ENCODE assay signal across 10 cellular contexts in the genomic region with DNA sequence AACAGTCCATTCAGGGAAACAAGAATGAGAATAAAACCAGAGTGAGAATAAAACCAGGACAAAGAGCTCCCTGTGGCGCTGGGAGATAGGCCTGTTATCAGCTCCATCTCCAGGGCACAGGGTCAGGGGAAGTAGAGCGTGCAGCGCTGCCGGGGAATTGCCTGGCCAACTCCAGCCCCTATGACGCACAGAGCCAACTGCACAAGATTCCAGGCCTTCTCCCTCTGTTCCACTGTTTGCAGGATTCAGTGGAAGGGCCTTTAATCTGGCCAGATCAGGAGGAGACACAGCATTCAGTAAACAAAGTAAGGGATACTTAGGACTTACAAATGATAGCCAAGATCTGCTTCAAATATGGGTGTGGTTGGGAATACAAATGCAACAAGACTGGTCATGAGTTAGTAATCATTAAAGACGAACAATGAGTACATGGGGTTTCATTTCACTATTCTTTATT. TPM values are rescaled to one million over a fixed set of nuclear protein-coding genes. Genes with fewer than 3 reads are reported as not detected.
DNase-seq lines count a peak whose midpoint lies in the region; ATAC-seq, FAIRE-seq and TF ChIP-seq lines count a peak whose summit lies in the region.
"Had no signal": no experiment of that assay in that cellular context is flagged by ENCODE, and none has a peak within 500 bp of the region (broad histone marks: within the 10 kb centered on the region; RNA-seq: fewer than 3 reads in every experiment).

No MANE protein-coding gene starts in this region.

- no peak overlapping the region for H2BK120ac ChIP-seq in mesenchymal stem cell (ENCODE audit: low read depth, low read length)

- intact Hi-C loops in upper lobe of right lung (cut with DNase I): no loop called here

- no peak for FAIRE-seq in GM12892 (lab: Jason Lieb, UNC)
- FAIRE-seq: endometrium, H1 had no signal

- no peak overlapping the region for H2BK12ac ChIP-seq in mesenchymal stem cell (ENCODE audit: low read length in 2 of 2)

- H3K4me2 ChIP-seq in mesenchymal stem cell (ENCODE audit: low read length, poor library complexity, severe bottlenecking): no peak overlapping the region

- no peak overlapping the region for H3K4ac ChIP-seq in mesenchymal stem cell (ENCODE audit: low read depth in 1 of 2, low read length in 2 of 2)

- H3K4me1 ChIP-seq in duodenal mucosa (ENCODE audit: control insufficient read depth in 1 of 2, insufficient read depth in 2 of 2, low read length in 2 of 2) (peaks cover 34 to 45% of the 10 kb centered on the region in 2 donors), mesenchymal stem cell (ENCODE audit: control insufficient read depth, insufficient read depth, low read depth, low read length) (peaks cover 20% of the 10 kb centered on the region), upper lobe of right lung (peaks cover 40% of the 10 kb centered on the region)

- no peak for TF ChIP-seq CTCF in upper lobe of right lung (IDR thresholded peaks at IDR 0.05)

- H2AK5ac ChIP-seq in mesenchymal stem cell (ENCODE audit: low read length, severe bottlenecking): no peak overlapping the region

- H4K91ac ChIP-seq in mesenchymal stem cell (ENCODE audit: low read length): no peak overlapping the region

- H2AFZ ChIP-seq in mesenchymal stem cell (ENCODE audit: low read depth, low read length): no peak overlapping the region

- H3K27me3 ChIP-seq in duodenal mucosa (ENCODE audit: control insufficient read depth in 1 of 2, insufficient read depth in 2 of 2, low read length in 2 of 2) (no peaks in the 10 kb centered on the region), mesenchymal stem cell (ENCODE audit: control insufficient read depth in 1 of 2, insufficient read depth in 1 of 2, low read length in 2 of 2) (no peaks in the 10 kb centered on the region), upper lobe of right lung (no peaks in the 10 kb centered on the region), H7 (ENCODE audit: control insufficient read depth, insufficient read depth, low read length) (no peaks in the 10 kb centered on the region)

- H2BK5ac ChIP-seq in mesenchymal stem cell (ENCODE audit: low read depth, low read length, poor library complexity, severe bottlenecking): no peak overlapping the region

- no peak overlapping the region for H3K14ac ChIP-seq in mesenchymal stem cell (ENCODE audit: low read length in 2 of 2)

- H3K18ac ChIP-seq in mesenchymal stem cell (ENCODE audit: low read depth in 1 of 2, low read length in 2 of 2): no peak overlapping the region

- H3K36me3 ChIP-seq in duodenal mucosa (ENCODE audit: control insufficient read depth in 1 of 2, insufficient read depth in 2 of 2, low read length in 2 of 2) (peaks cover 0 to 8% of the 10 kb centered on the region in 2 donors), mesenchymal stem cell (ENCODE audit: control insufficient read depth in 1 of 2, insufficient read depth in 2 of 2, low read depth in 1 of 2, low read length in 2 of 2) (peaks cover 20 to 50% of the 10 kb centered on the region in 2 experiments), upper lobe of right lung (no peaks in the 10 kb centered on the region), H7 (replicated peaks; ENCODE audit: control insufficient read depth, insufficient read depth, low read length) (peaks cover 25% of the 10 kb centered on the region)

- ATAC-seq in upper lobe of right lung: peak; percentile 81

- H3K27ac ChIP-seq in duodenal mucosa (ENCODE audit: low read depth, low read length) (peak overlapping the region; percentile 65), mesenchymal stem cell (ENCODE audit: low read length, poor library complexity, severe bottlenecking) (no peak overlapping the region), upper lobe of right lung (peak overlapping the region; percentile 73)

- DNase-seq in NCI-H2227 (lab: John Stamatoyannopoulos, UW; ENCODE audit: unreplicated experiment): peak; percentile 74
- peak; percentile 97 for DNase-seq in mesenchymal stem cell
- no peak for DNase-seq in upper lobe of right lung
- DNase-seq in GM12892 (ENCODE audit: insufficient read length): no peak
- DNase-seq in GDM1 (lab: John Stamatoyannopoulos, UW): no peak
- DNase-seq in H7: no peak
- DNase-seq in NOMO-1 treated with DMSO at 0.1 percent for 48 hours (lab: John Stamatoyannopoulos, UW; ENCODE audit: unreplicated experiment): no peak

- H3K79me1 ChIP-seq in mesenchymal stem cell (replicated peaks; ENCODE audit: low read length, poor library complexity, severe bottlenecking): peaks cover 22% of the 10 kb centered on the region

- no peak overlapping the region for H3K9ac ChIP-seq in duodenal mucosa (ENCODE audit: low read depth in 1 of 2, low read length in 2 of 2)
- H3K9ac ChIP-seq in mesenchymal stem cell (ENCODE audit: low read length): peak overlapping the region; percentile 78

- no peak overlapping the region for H3K23ac ChIP-seq in mesenchymal stem cell (ENCODE audit: low read length in 2 of 2)

- H2BK15ac ChIP-seq in mesenchymal stem cell (ENCODE audit: low read depth, poor library complexity, severe bottlenecking): no peak overlapping the region

- H3K4me3 ChIP-seq in duodenal mucosa (ENCODE audit: low read depth in 1 of 2, low read length in 2 of 2): no peak overlapping the region
- no peak overlapping the region for H3K4me3 ChIP-seq in mesenchymal stem cell (ENCODE audit: insufficient read depth in 1 of 2, low read depth in 1 of 2, low read length in 2 of 2)
- no peak overlapping the region for H3K4me3 ChIP-seq in upper lobe of right lung
- H3K4me3 ChIP-seq in H7 (ENCODE audit: insufficient read depth, low read depth, low read length): no peak overlapping the region

- TF ChIP-seq POLR2A in GM12892 (IDR thresholded peaks at IDR 0.05; ENCODE audit: low read depth, low read length): no peak

- 1% methylated on average over 4 of the region's 6 CpGs for WGBS in mesenchymal stem cell

- no peaks in the 10 kb centered on the region for H3K9me3 ChIP-seq in duodenal mucosa (ENCODE audit: control insufficient read depth in 1 of 2, low read length in 2 of 2)
- no peaks in the 10 kb centered on the region for H3K9me3 ChIP-seq in mesenchymal stem cell (ENCODE audit: control insufficient read depth, low read length)
- H3K9me3 ChIP-seq in upper lobe of right lung: no peaks in the 10 kb centered on the region

- no peak overlapping the region for H4K8ac ChIP-seq in mesenchymal stem cell (ENCODE audit: low read length)

RNA-seq across cellular contexts. Expression of a gene that starts 49.4 kb away (rescaled TPM):
- 478 TPM for polyA plus RNA-seq in mesenchymal stem cell (2013, experiment 1 of 2)
- polyA plus RNA-seq in mesenchymal stem cell (2013, experiment 2 of 2): 472 TPM
- 95.1 TPM for total RNA-seq in upper lobe of right lung
- 0.72 TPM for polyA plus RNA-seq in GM12892 (2012; ENCODE audit: missing spikeins)
- total RNA-seq in H7 (2014; rRNA removed; shearing (Covaris generic)): 377 and 459 TPM in 2 replicates

Comparison
In these comparisons a context has a peak if more than half of its experiments do, and no peak if none do; other contexts are left out.
1. DNase-seq: peak in NCI-H2227 (single experiment) and mesenchymal stem cell (single experiment); none in upper lobe of right lung (single experiment), GM12892 (single experiment), GDM1 (single experiment), H7 (single experiment) and NOMO-1 treated with DMSO at 0.1 percent for 48 hours (single experiment).